In the genomic region with DNA sequence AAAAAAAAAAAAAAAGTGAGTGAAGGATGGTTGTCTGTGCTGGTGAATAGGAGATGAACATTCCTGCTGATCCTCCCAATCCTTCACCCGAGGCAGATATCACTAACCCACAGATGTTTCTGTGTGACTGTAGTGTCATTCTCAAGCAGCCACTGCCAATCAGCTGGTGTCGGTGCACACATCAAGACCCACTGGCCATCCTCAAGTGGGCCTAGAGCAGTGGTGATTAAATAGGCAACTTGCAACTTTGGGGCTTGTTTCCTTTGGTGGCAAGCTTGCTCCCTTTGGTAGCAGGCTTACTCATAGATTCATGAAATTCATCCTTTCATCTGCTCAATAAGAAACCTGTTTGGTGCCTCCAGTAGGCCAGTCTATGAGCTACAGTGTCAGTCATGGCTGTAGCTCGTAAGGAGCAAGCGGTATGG, we compare ENCODE assay signal across 22 cellular contexts. TPM values are rescaled to one million over a fixed set of nuclear protein-coding genes. Genes with fewer than 3 reads are reported as not detected.
DNase-seq lines count a peak whose midpoint lies in the region; ATAC-seq and TF ChIP-seq lines count a peak whose summit lies in the region.
"Had no signal": no experiment of that assay in that cellular context is flagged by ENCODE, and none has a peak within 500 bp of the region (broad histone marks: within the 10 kb centered on the region; RNA-seq: fewer than 3 reads in every experiment).

No MANE protein-coding gene starts in this region.

- H3K4me3 ChIP-seq in hepatocyte, result no peak overlapping the region
- H3K4me3 ChIP-seq in upper lobe of left lung, result no peak overlapping the region
- H3K4me3 ChIP-seq: GM23248, neural progenitor cell, spleen had no signal

- H3K9me3 ChIP-seq in hepatocyte (ENCODE audit: low read depth) (no peaks in the 10 kb centered on the region), upper lobe of left lung (no peaks in the 10 kb centered on the region)
- H3K9me3 ChIP-seq: spleen had no signal

- H3K4me2 ChIP-seq in hepatocyte, result no peak overlapping the region
- H3K4me2 ChIP-seq: neural progenitor cell had no signal

- ATAC-seq in upper lobe of left lung (ENCODE audit: low FRiP score in 2 of 2), result no peak

- H2AFZ ChIP-seq in hepatocyte, result no peak overlapping the region
- H2AFZ ChIP-seq: GM23248, neural progenitor cell had no signal

- H3K27ac ChIP-seq in hepatocyte (peak overlapping the region; percentile 60), upper lobe of left lung (no peak overlapping the region)
- H3K27ac ChIP-seq: GM23248, neural progenitor cell had no signal

- H3K4me1 ChIP-seq in hepatocyte (ENCODE audit: insufficient read depth) (peaks cover 36% of the 10 kb centered on the region), upper lobe of left lung (peaks cover 23 to 42% (median 30%) of the 10 kb centered on the region in 4 donors)

- TF ChIP-seq POLR2A in upper lobe of left lung (IDR thresholded peaks at IDR 0.05), result no peak

- peaks cover 0 to 12% (median 0%) of the 10 kb centered on the region in 3 donors for H3K36me3 Mint-ChIP-seq in immature natural killer cell
- H3K36me3 Mint-ChIP-seq: mesothelial cell of epicardium, neural progenitor cell had no signal

- H3K9me2 ChIP-seq in hepatocyte (replicated peaks; ENCODE audit: insufficient read depth), result no peaks in the 10 kb centered on the region

- H3K4me3 Mint-ChIP-seq in immature natural killer cell, result no peak overlapping the region
- H3K4me3 Mint-ChIP-seq: CD8-positive, alpha-beta memory T cell; mesothelial cell of epicardium; neural progenitor cell had no signal

- WGBS in hepatocyte (ENCODE audit: low lambda C conversion rate, missing lambda C conversion rate), result 88% methylated on average over 4 of the region's 4 CpGs
- WGBS in upper lobe of left lung, 2 donors, result 84 to 89% methylated on average over 4 of the region's 4 CpGs

- no peaks in the 10 kb centered on the region for H3K9me3 Mint-ChIP-seq in immature natural killer cell
- H3K9me3 Mint-ChIP-seq: brain; CD8-positive, alpha-beta memory T cell; mesothelial cell of epicardium; neural progenitor cell had no signal

- peaks cover 26% of the 10 kb centered on the region for H3K79me2 ChIP-seq in hepatocyte

- DNase-seq in stimulated activated CD4-positive, alpha-beta T cell treated with anti-CD3 and anti-CD28 coated beads, Interleukin-15, amount 100 ng/mL, for 24 hours, result peak; percentile 44
- DNase-seq in stimulated activated CD4-positive, alpha-beta T cell treated with anti-CD3 and anti-CD28 coated beads, Interleukin-4, amount 100 ng/mL, for 4 hours, result no peak
- DNase-seq in activated T-cell treated with anti-CD3 and anti-CD28 coated beads, Interleukin-2, amount 50 U/mL, for 48 hours, result peak; percentile 54 to 64
- DNase-seq in hepatocyte (ENCODE audit: low spot score), result no peak
- DNase-seq in upper lobe of left lung, result no peak
- no peak for DNase-seq in immature natural killer cell
- DNase-seq in NCI-H1048 (lab: John Stamatoyannopoulos, UW), result no peak
- DNase-seq: activated gamma-delta T cell treated with Interleukin-2 at 50 U/mL for 16 hours; CD8-positive, alpha-beta memory T cell; cortex of kidney; DND-41; GM23248; left colon; MM.1S; NCI-H1694 treated with DMSO at 0.1 percent for 48 hours; NK-92 treated with Interleukin-12 subunit alpha and Interleukin-12 subunit beta, amount 100 ng/mL, for 24 hours; RPMI8226; spleen; stimulated activated naive CD4-positive, alpha-beta T cell treated with Interleukin-2 at 50 U/mL for 16 hours had no signal

- H3K27me3 ChIP-seq in hepatocyte, result no peaks in the 10 kb centered on the region
- H3K27me3 ChIP-seq in upper lobe of left lung, result no peaks in the 10 kb centered on the region
- H3K27me3 ChIP-seq: neural progenitor cell, spleen had no signal

- TF ChIP-seq EP300 in upper lobe of left lung (IDR thresholded peaks at IDR 0.05), result no peak

- no peak for TF ChIP-seq CTCF in hepatocyte (IDR thresholded peaks at IDR 0.05; ENCODE audit: poor library complexity)
- no peak for TF ChIP-seq CTCF in upper lobe of left lung (IDR thresholded peaks at IDR 0.05)

- H3K36me3 ChIP-seq in hepatocyte (replicated peaks; ENCODE audit: insufficient read depth, low read depth) (no peaks in the 10 kb centered on the region), upper lobe of left lung (peaks cover 0 to 24% (median 3%) of the 10 kb centered on the region in 4 donors)
- H3K36me3 ChIP-seq: neural progenitor cell had no signal

- H3K27me3 Mint-ChIP-seq in immature natural killer cell (ENCODE audit: low read depth in 3 of 3), result no peaks in the 10 kb centered on the region
- H3K27me3 Mint-ChIP-seq: brain; CD8-positive, alpha-beta memory T cell had no signal

- H4K20me1 ChIP-seq in hepatocyte (ENCODE audit: insufficient read depth, poor library complexity, severe bottlenecking), result no peaks in the 10 kb centered on the region

- peak overlapping the region in 1 of 6 donors; percentile 50 for H3K27ac Mint-ChIP-seq in immature natural killer cell
- H3K27ac Mint-ChIP-seq: mesothelial cell of epicardium, neural progenitor cell had no signal

- peaks cover 34 to 48% of the 10 kb centered on the region in 2 donors for H3K4me1 Mint-ChIP-seq in immature natural killer cell

RNA-seq across cellular contexts. Expression of gene LGALS9, which starts 51.1 kb away (rescaled TPM):
- total RNA-seq in hepatocyte (4.3 and 14.1 TPM in 2 replicates), upper lobe of left lung (100 to 1,000 TPM in 5 of 6 donors, 10 to 100 TPM in 1; 64.6 to 238 (median 150) TPM)
- polyA plus RNA-seq in hepatocyte (3.1 and 9.9 TPM in 2 replicates), immature natural killer cell (10 to 100 TPM; 32.8 to 46.5 (median 36.2) TPM)

Comparison
In these comparisons a context has a peak if more than half of its experiments do, and no peak if none do; other contexts are left out.
1. DNase-seq: peak in stimulated activated CD4-positive, alpha-beta T cell treated with anti-CD3 and anti-CD28 coated beads, Interleukin-15, amount 100 ng/mL, for 24 hours (single experiment) and activated T-cell treated with anti-CD3 and anti-CD28 coated beads, Interleukin-2, amount 50 U/mL, for 48 hours (2 of 2); none in stimulated activated CD4-positive, alpha-beta T cell treated with anti-CD3 and anti-CD28 coated beads, Interleukin-4, amount 100 ng/mL, for 4 hours (0 of 2), hepatocyte (single experiment), upper lobe of left lung (0 of 2), immature natural killer cell (0 of 3) and NCI-H1048 (single experiment).